Comparison of ENCODE assay signal across 1 cellular context in genomic region chr5:1794896-1795290, GRCh38.
TF ChIP-seq lines count a peak whose summit lies in the region.

No MANE protein-coding gene starts in this region.

TF ChIP-seq in HEK293, 187 proteins besides CTCF, POLR2A, EP300 and RAD21 (continued from another document):
- TF ChIP-seq ZNF518A (tag by site-specific recombination; conservative IDR thresholded peaks at IDR 0.05; ENCODE audit: low read depth), result no peak
- no peak for TF ChIP-seq ZNF19 (tag by site-specific recombination; IDR thresholded peaks at IDR 0.05; ENCODE audit: low read depth)
- no peak for TF ChIP-seq ZNF23 (tag by site-specific recombination; IDR thresholded peaks at IDR 0.05; ENCODE audit: borderline replicate concordance)
- no peak for TF ChIP-seq ZNF843 (tag by site-specific recombination; IDR thresholded peaks at IDR 0.05)
- no peak for TF ChIP-seq ZNF140 (tag by site-specific recombination; IDR thresholded peaks at IDR 0.05)
- TF ChIP-seq GFI1B (tag by site-specific recombination; IDR thresholded peaks at IDR 0.05), result no peak
- TF ChIP-seq REPIN1 (tag by site-specific recombination; IDR thresholded peaks at IDR 0.05; ENCODE audit: low read depth), result no peak
- no peak for TF ChIP-seq ZNF10 (tag by site-specific recombination; IDR thresholded peaks at IDR 0.05)
- no peak for TF ChIP-seq ZNF555 (tag by site-specific recombination; conservative IDR thresholded peaks at IDR 0.05)
- no peak for TF ChIP-seq ZNF16 (tag by site-specific recombination; IDR thresholded peaks at IDR 0.05; ENCODE audit: low read depth)
